ENCODE assay signal across 11 cellular contexts in the genomic region with DNA sequence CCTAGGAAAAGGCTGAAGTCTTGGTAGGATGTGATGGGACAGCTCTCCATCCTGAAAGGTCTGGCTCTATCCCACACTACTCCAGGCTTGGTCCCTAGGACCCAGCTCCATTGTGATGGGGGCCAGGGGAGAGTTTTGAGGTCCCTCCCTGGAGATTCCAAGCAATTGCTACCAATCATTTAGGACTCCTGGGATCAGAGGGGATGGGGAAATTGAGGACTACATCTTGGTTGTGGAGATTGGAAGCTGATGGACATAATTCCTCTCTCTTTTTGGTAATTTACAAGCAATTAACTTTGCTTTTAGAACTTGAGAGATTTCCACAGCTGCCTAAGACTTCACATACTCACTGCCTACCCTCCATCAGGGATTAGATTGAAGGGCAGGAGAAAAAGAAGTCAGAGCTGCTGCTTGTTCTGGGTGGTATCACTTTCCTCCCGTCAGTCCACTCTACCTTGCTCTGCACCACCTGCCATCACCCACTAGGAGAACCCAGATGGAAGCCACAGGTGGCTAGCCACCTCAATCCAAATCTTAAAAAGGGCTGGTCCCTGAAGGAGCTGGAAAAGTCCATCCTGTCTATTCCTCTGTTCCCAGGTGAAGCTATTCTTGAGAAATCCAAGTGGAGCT. TPM values are rescaled to one million over a fixed set of nuclear protein-coding genes. Genes with fewer than 3 reads are reported as not detected.
DNase-seq lines count a peak whose midpoint lies in the region; ATAC-seq and TF ChIP-seq lines count a peak whose summit lies in the region.
"Had no signal": no experiment of that assay in that cellular context is flagged by ENCODE, and none has a peak within 500 bp of the region (broad histone marks: within the 10 kb centered on the region; RNA-seq: fewer than 3 reads in every experiment).

No MANE protein-coding gene starts in this region.

- H3K4me1 ChIP-seq in SJCRH30 = no peaks in the 10 kb centered on the region; the same call in 1 of the 2 replicates

- H3K9me3 ChIP-seq in SJCRH30 (replicated peaks) = no peaks in the 10 kb centered on the region

- H3K27me3 ChIP-seq in GM06990 (replicated peaks; ENCODE audit: control insufficient read depth, insufficient read depth, low read length) (no peaks in the 10 kb centered on the region), SJCRH30 (no peaks in the 10 kb centered on the region)

- no peaks in the 10 kb centered on the region for H3K27me3 Mint-ChIP-seq in activated T-helper 1 cell treated with anti-CD3 and anti-CD28 coated beads, Interleukin-12 subunit alpha, Interleukin-12 subunit beta, Interleukin-2, Interleukin-4 antibody, amounts not matched to agents 30 ng/mL and 10 ng/mL and 1 ng/mL, durations not matched to agents 14 hours and 24 hours and 36 hours (ENCODE audit: insufficient read depth)
- no peaks in the 10 kb centered on the region for H3K27me3 Mint-ChIP-seq in natural killer cell (ENCODE audit: low read depth in 2 of 2)

- ATAC-seq in HG03354 (IDR thresholded peaks at IDR 0.05; ENCODE audit: poor library complexity, severe bottlenecking, unreplicated experiment) = peak; percentile 31
- no peak for ATAC-seq in natural killer cell
- ATAC-seq in HG03175 (IDR thresholded peaks at IDR 0.05; ENCODE audit: unreplicated experiment) = no peak

- H3K4me1 Mint-ChIP-seq in activated T-helper 1 cell treated with anti-CD3 and anti-CD28 coated beads, Interleukin-12 subunit alpha, Interleukin-12 subunit beta, Interleukin-2, Interleukin-4 antibody, amounts not matched to agents 30 ng/mL and 10 ng/mL and 1 ng/mL, durations not matched to agents 14 hours and 24 hours and 36 hours (ENCODE audit: low read depth) = peaks cover 67% of the 10 kb centered on the region
- H3K4me1 Mint-ChIP-seq in natural killer cell = peaks cover 80 to 83% of the 10 kb centered on the region in 2 donors

- H3K4me3 ChIP-seq in GM06990 (replicated peaks; ENCODE audit: low read depth, low read length) (no peak overlapping the region), SJCRH30 (no peak overlapping the region)
- H3K4me3 ChIP-seq: GM23248 had no signal

- peak overlapping the region; percentile 6 for H3K4me3 Mint-ChIP-seq in activated T-helper 1 cell treated with anti-CD3 and anti-CD28 coated beads, Interleukin-12 subunit alpha, Interleukin-12 subunit beta, Interleukin-2, Interleukin-4 antibody, amounts not matched to agents 30 ng/mL and 10 ng/mL and 1 ng/mL, durations not matched to agents 14 hours and 24 hours and 36 hours
- peak overlapping the region; percentile 84 for H3K4me3 Mint-ChIP-seq in natural killer cell
- H3K4me3 Mint-ChIP-seq: neural crest cell had no signal

- peaks cover 17% of the 10 kb centered on the region for H3K36me3 ChIP-seq in GM06990 (ENCODE audit: control insufficient read depth, insufficient read depth, low read length)
- H3K36me3 ChIP-seq in SJCRH30 = peaks cover 23% of the 10 kb centered on the region

- no peaks in the 10 kb centered on the region for H3K9me3 Mint-ChIP-seq in activated T-helper 1 cell treated with anti-CD3 and anti-CD28 coated beads, Interleukin-12 subunit alpha, Interleukin-12 subunit beta, Interleukin-2, Interleukin-4 antibody, amounts not matched to agents 30 ng/mL and 10 ng/mL and 1 ng/mL, durations not matched to agents 14 hours and 24 hours and 36 hours
- H3K9me3 Mint-ChIP-seq in natural killer cell = no peaks in the 10 kb centered on the region
- H3K9me3 Mint-ChIP-seq: neural crest cell had no signal

- peak; percentile 17 for TF ChIP-seq CTCF in GM06990 (IDR thresholded peaks at IDR 0.05; ENCODE audit: insufficient read depth, low read length, poor library complexity, severe bottlenecking)
- TF ChIP-seq CTCF in natural killer cell (IDR thresholded peaks at IDR 0.05) = no peak

- peaks cover 21% of the 10 kb centered on the region for H3K36me3 Mint-ChIP-seq in activated T-helper 1 cell treated with anti-CD3 and anti-CD28 coated beads, Interleukin-12 subunit alpha, Interleukin-12 subunit beta, Interleukin-2, Interleukin-4 antibody, amounts not matched to agents 30 ng/mL and 10 ng/mL and 1 ng/mL, durations not matched to agents 14 hours and 24 hours and 36 hours (ENCODE audit: low read depth)
- no peaks in the 10 kb centered on the region for H3K36me3 Mint-ChIP-seq in natural killer cell

- no peak overlapping the region for H3K27ac ChIP-seq in SJCRH30
- H3K27ac ChIP-seq: GM23248 had no signal

- no peak for DNase-seq in GM06990 (ENCODE audit: extremely low read depth, insufficient read length)
- no peak for DNase-seq in activated T-helper 1 cell treated with anti-CD3 and anti-CD28 coated beads, Interleukin-12 subunit alpha, Interleukin-12 subunit beta, Interleukin-2, Interleukin-4 antibody, amounts not matched to agents 30 ng/mL and 10 ng/mL and 1 ng/mL, durations not matched to agents 14 hours and 24 hours and 36 hours (ENCODE audit: low spot score)
- no peak for DNase-seq in natural killer cell
- no peak for DNase-seq in DMS 273 (lab: John Stamatoyannopoulos, UW; ENCODE audit: unreplicated experiment)
- DNase-seq in SJCRH30 = no peak
- DNase-seq: DMS53, GM23248, NCI-H2107 had no signal

- intact Hi-C loops in activated T-helper 1 cell treated with anti-CD3 and anti-CD28 coated beads, Interleukin-12 subunit alpha, Interleukin-12 subunit beta, Interleukin-2, Interleukin-4 antibody, amounts not matched to agents 30 ng/mL and 10 ng/mL and 1 ng/mL, durations not matched to agents 14 hours and 24 hours and 36 hours (cut with micrococcal nuclease) = loop anchor here (1.0 kb wide), 1 partner anchor 8 kb away; no protein-coding TSS in a partner anchor
- intact Hi-C loops in natural killer cell (cut with micrococcal nuclease) = no loop called here

- peak overlapping the region; percentile 48 for H3K27ac Mint-ChIP-seq in activated T-helper 1 cell treated with anti-CD3 and anti-CD28 coated beads, Interleukin-12 subunit alpha, Interleukin-12 subunit beta, Interleukin-2, Interleukin-4 antibody, amounts not matched to agents 30 ng/mL and 10 ng/mL and 1 ng/mL, durations not matched to agents 14 hours and 24 hours and 36 hours
- peak overlapping the region; percentile 97 to 100 for H3K27ac Mint-ChIP-seq in natural killer cell

RNA-seq across cellular contexts. Expression of a gene that starts 10.6 kb away (rescaled TPM):
- 190 and 198 TPM in 2 replicates for total RNA-seq in activated T-helper 1 cell treated with anti-CD3 and anti-CD28 coated beads, Interleukin-12 subunit alpha, Interleukin-12 subunit beta, Interleukin-2, Interleukin-4 antibody, amounts not matched to agents 30 ng/mL and 10 ng/mL and 1 ng/mL, durations not matched to agents 14 hours and 24 hours and 36 hours
- 1,000 to 10,000 TPM; 1,190 to 1,513 (median 1,282) TPM for total RNA-seq in natural killer cell
- total RNA-seq in SJCRH30 (2014; rRNA removed; shearing (Covaris generic)) = 13.9 and 14.1 TPM in 2 replicates

Comparison
In these comparisons a context has a peak if more than half of its experiments do, and no peak if none do; other contexts are left out.
1. RNA of a gene that starts 10.6 kb away (total RNA-seq): 1,190 to 1,513 TPM in natural killer cell and 190 to 198 TPM in activated T-helper 1 cell treated with anti-CD3 and anti-CD28 coated beads, Interleukin-12 subunit alpha, Interleukin-12 subunit beta, Interleukin-2, Interleukin-4 antibody, amounts not matched to agents 30 ng/mL and 10 ng/mL and 1 ng/mL, durations not matched to agents 14 hours and 24 hours and 36 hours; 13.9 to 14.1 TPM in SJCRH30; every median in the first group is over 10 times any median in the second.